In genomic region chr3:127408684-127409420, GRCh38 we compare ENCODE assay signal across 21 cellular contexts.
DNase-seq lines count a peak whose midpoint lies in the region; ATAC-seq, FAIRE-seq and TF ChIP-seq lines count a peak whose summit lies in the region.
"Had no signal": no experiment of that assay in that cellular context is flagged by ENCODE, and none has a peak within 500 bp of the region (broad histone marks: within the 10 kb centered on the region; RNA-seq: fewer than 3 reads in every experiment).

No MANE protein-coding gene starts in this region.

- no peaks in the 10 kb centered on the region for H4K20me1 ChIP-seq in GM23338 (replicated peaks; ENCODE audit: insufficient read depth)
- H4K20me1 ChIP-seq in HepG2 (ENCODE audit: insufficient read depth, low read length), result no peaks in the 10 kb centered on the region

- H2AFZ ChIP-seq in GM23338, result no peak overlapping the region
- H2AFZ ChIP-seq in HepG2 (ENCODE audit: low read length), result no peak overlapping the region
- H2AFZ ChIP-seq: GM23248 had no signal

- no peaks in the 10 kb centered on the region for H3K79me2 ChIP-seq in GM23338 (replicated peaks; ENCODE audit: insufficient read depth)
- H3K79me2 ChIP-seq in HepG2 (ENCODE audit: insufficient read depth, low read length), result no peaks in the 10 kb centered on the region

- TF ChIP-seq CTCF in BE2C (IDR thresholded peaks at IDR 0.05; ENCODE audit: low read depth, low read length) (no peak), GM23338 (conservative IDR thresholded peaks at IDR 0.05; ENCODE audit: low read depth in 2 of 2) (peak in 1 of 2 experiments; percentile 25; a peak in 2 of 4 replicates), HepG2 (CRISPR knock-in tag; IDR thresholded peaks at IDR 0.05) (no peak)

- H3K9me3 Mint-ChIP-seq in GM23338, result no peaks in the 10 kb centered on the region
- H3K9me3 Mint-ChIP-seq: IgD-negative memory B cell had no signal

- no peaks in the 10 kb centered on the region for H3F3A ChIP-seq in GM23338 (replicated peaks; ENCODE audit: low read depth)

- H3K4me3 ChIP-seq in BE2C (ENCODE audit: low read depth, low read length) (no peak overlapping the region), GM23338 (no peak overlapping the region), HepG2 (replicated peaks in 1 of 3; ENCODE audit: insufficient read depth in 1 of 3, low read depth in 2 of 3, low read length in 3 of 3) (no peak overlapping the region)
- H3K4me3 ChIP-seq: adrenal gland, gastroesophageal sphincter, GM23248, right lobe of liver had no signal

- no peak overlapping the region for H3K9ac ChIP-seq in HepG2 (ENCODE audit: insufficient read depth, low read depth, low read length)
- H3K9ac ChIP-seq: GM23248 had no signal

- H3K27ac ChIP-seq in GM23338 (ENCODE audit: low read depth), result no peak overlapping the region
- H3K27ac ChIP-seq in HepG2 (ENCODE audit: extremely low read length, insufficient read depth, low read length), result no peak overlapping the region
- H3K27ac ChIP-seq: adrenal gland, gastroesophageal sphincter, GM23248, right lobe of liver had no signal

- H3K9me3 ChIP-seq in BE2C, result no peaks in the 10 kb centered on the region
- H3K9me3 ChIP-seq in HepG2 (ENCODE audit: low read length), result no peaks in the 10 kb centered on the region
- H3K9me3 ChIP-seq: adrenal gland, gastroesophageal sphincter, right lobe of liver had no signal

- TF ChIP-seq RAD21 in HepG2 (CRISPR knock-in tag; IDR thresholded peaks at IDR 0.05), result no peak

- FAIRE-seq in HepG2 (lab: Jason Lieb, UNC), result no peak
- FAIRE-seq: TTC549 had no signal

- H3K27me3 ChIP-seq in BE2C (no peaks in the 10 kb centered on the region), GM23338 (ENCODE audit: insufficient read depth) (no peaks in the 10 kb centered on the region), HepG2 (ENCODE audit: control insufficient read depth in 1 of 2, insufficient read depth in 2 of 2, low read length in 2 of 2) (peaks cover 5 to 59% of the 10 kb centered on the region in 2 experiments; a peak in 4 of 5 replicates)
- H3K27me3 ChIP-seq: adrenal gland, right lobe of liver had no signal

- H3K9me2 ChIP-seq in GM23338 (ENCODE audit: insufficient read depth), result 0 out of 2 replicates have a peak, but pooled peaks cover 5% of the 10 kb centered on the region

- WGBS in HepG2 (ENCODE audit: low lambda C conversion rate), result 3% methylated on average over 5 of the region's 14 CpGs

- intact Hi-C loops in HepG2 (cut with micrococcal nuclease; ENCODE audit: unreplicated experiment), result no loop called here

- H3K4me1 ChIP-seq in BE2C (peaks cover 13% of the 10 kb centered on the region), GM23338 (ENCODE audit: insufficient read depth) (peaks cover 7% of the 10 kb centered on the region; the same call in 1 of the 2 replicates), HepG2 (ENCODE audit: insufficient read depth, low read length) (no peaks in the 10 kb centered on the region)
- H3K4me1 ChIP-seq: adrenal gland, gastroesophageal sphincter, right lobe of liver had no signal

- in situ Hi-C loops in HepG2 (cut with HindIII; ENCODE audit: extremely low pct_ligation_motif_present, low pct_unique_long_range_greater_than_20kb), result no loop called here

- TF ChIP-seq EP300 in HepG2 (IDR thresholded peaks at IDR 0.05; ENCODE audit: low read depth in 2 of 2, low read length in 2 of 2) (no peak), HepG2 (CRISPR knock-in tag; IDR thresholded peaks at IDR 0.05; ENCODE audit: borderline replicate concordance) (no peak)

- no peaks in the 10 kb centered on the region for H3K36me3 Mint-ChIP-seq in GM23338 (ENCODE audit: low read depth)

- POLR2A ChIA-PET in HepG2 (lab: Yijun Ruan, JAX), result no interaction called here

- H3K4me2 ChIP-seq in GM23338, result no peak overlapping the region
- no peak overlapping the region for H3K4me2 ChIP-seq in HepG2 (ENCODE audit: low read depth, low read length)

- no TSS peak for BruUV-seq in HepG2 (replicated peaks; lab: Mats Ljungman, UMichigan)

- no peak overlapping the region for H3K4me3 Mint-ChIP-seq in GM23338
- H3K4me3 Mint-ChIP-seq: IgD-negative memory B cell had no signal

- H3K4me1 Mint-ChIP-seq in GM23338, result peaks cover 28% of the 10 kb centered on the region
- H3K4me1 Mint-ChIP-seq: IgD-negative memory B cell had no signal

- CTCF ChIA-PET in HepG2 (lab: Yijun Ruan, JAX; ENCODE audit: low intra/inter-chr PET ratio, low total read pairs), result no interaction called here

- DNase-seq in BE2C, result peak; percentile 45
- peak; percentile 59 for DNase-seq in GM23338 (ENCODE audit: low spot score)
- peak; percentile 52 for DNase-seq in RPMI8226
- DNase-seq in HepG2 (ENCODE audit: low spot score), result no peak
- DNase-seq in HT-29 (ENCODE audit: low spot score), result no peak
- no peak for DNase-seq in dedifferentiated amniotic fluid mesenchymal stem cell (ENCODE audit: extremely low spot score)
- DNase-seq in activated CD4-positive, alpha-beta T cell treated with anti-CD3 and anti-CD28 coated beads, Interleukin-2, amount 50 U/mL, for 1 hour, result no peak
- DNase-seq: activated CD4-positive, alpha-beta T cell treated with anti-CD3 and anti-CD28 coated beads, Interleukin-2, amount 50 U/mL, for 4 hours; central memory CD4-positive, alpha-beta T cell; GM23248; mammary epithelial cell; NCI-H1092 treated with DMSO at 0.1 percent for 48 hours; NCI-H510A treated with DMSO at 0.1 percent for 48 hours; stimulated activated CD4-positive, alpha-beta T cell treated with anti-CD3 and anti-CD28 coated beads, Interleukin-4, amount 100 ng/mL, for 4 hours; trophoblast cell had no signal

- ATAC-seq in GM23338, result peak; percentile 11; the same call in 1 of the 3 replicates
- no peak for ATAC-seq in HepG2
- ATAC-seq in GM18520 (IDR thresholded peaks at IDR 0.05; ENCODE audit: unreplicated experiment), result no peak
- ATAC-seq: gastroesophageal sphincter, right lobe of liver had no signal

- no peaks in the 10 kb centered on the region for H3K36me3 ChIP-seq in BE2C
- H3K36me3 ChIP-seq in GM23338 (ENCODE audit: insufficient read depth), result no peaks in the 10 kb centered on the region
- no peaks in the 10 kb centered on the region for H3K36me3 ChIP-seq in HepG2 (replicated peaks in 1 of 2; ENCODE audit: control insufficient read depth in 1 of 2, insufficient read depth in 2 of 2, low read length in 2 of 2)
- H3K36me3 ChIP-seq: adrenal gland, gastroesophageal sphincter, right lobe of liver had no signal

- TF ChIP-seq POLR2A in HepG2 (IDR thresholded peaks at IDR 0.05; ENCODE audit: insufficient read depth in 1 of 2, low read depth in 2 of 2, low read length in 2 of 2), result no peak

- peaks cover 10% of the 10 kb centered on the region for H3K27me3 Mint-ChIP-seq in GM23338 (ENCODE audit: insufficient read depth, low read depth, poor library complexity)

- no peak overlapping the region for H3K27ac Mint-ChIP-seq in GM23338
- H3K27ac Mint-ChIP-seq: IgD-negative memory B cell had no signal

TF ChIP-seq in GM23338, 12 proteins besides CTCF, POLR2A, EP300 and RAD21 (continues in another document):
- TF ChIP-seq STAT1 (IDR thresholded peaks at IDR 0.05; ENCODE audit: unreplicated experiment), result no peak
- TF ChIP-seq ETS1 (IDR thresholded peaks at IDR 0.05), result no peak

TF ChIP-seq in HepG2, 621 proteins besides CTCF, POLR2A, EP300 and RAD21:
- peak; percentile 43 for TF ChIP-seq RFX1 (IDR thresholded peaks at IDR 0.05)
- TF ChIP-seq MEIS2 (CRISPR knock-in tag; IDR thresholded peaks at IDR 0.05), result no peak

Comparison
In these comparisons a context has a peak if more than half of its experiments do, and no peak if none do; other contexts are left out.
1. DNase-seq: peak in BE2C (single experiment), GM23338 (single experiment) and RPMI8226 (single experiment); none in HepG2 (single experiment), HT-29 (single experiment), dedifferentiated amniotic fluid mesenchymal stem cell (single experiment) and activated CD4-positive, alpha-beta T cell treated with anti-CD3 and anti-CD28 coated beads, Interleukin-2, amount 50 U/mL, for 1 hour (single experiment).